In genomic region chr1:230136453-230137327, GRCh38 we compare ENCODE assay signal across 15 cellular contexts.
A peak's percentile ranks its signal among the peaks of the same experiment; 100 is the strongest.
DNase-seq lines count a peak whose midpoint lies in the region; ATAC-seq, FAIRE-seq and TF ChIP-seq lines count a peak whose summit lies in the region.
"Had no signal": no experiment of that assay in that cellular context is flagged by ENCODE, and none has a peak within 500 bp of the region (broad histone marks: within the 10 kb centered on the region; RNA-seq: fewer than 3 reads in every experiment).

No MANE protein-coding gene starts in this region.

- POLR2A ChIA-PET in Caco-2 (lab: Charles Lee) = no interaction called here

- TF ChIP-seq CTCF in Caco-2 (IDR thresholded peaks at IDR 0.05; ENCODE audit: insufficient read depth in 1 of 2, low read depth in 1 of 2, low read length in 1 of 2, severe bottlenecking in 1 of 2, unreplicated experiment in 1 of 2) (no peak), ascending aorta (IDR thresholded peaks at IDR 0.05) (no peak), pancreas (IDR thresholded peaks at IDR 0.05) (no peak)

- no peak for FAIRE-seq in pancreas (lab: Jason Lieb, UNC)

- H3K9me3 ChIP-seq in Caco-2 (no peaks in the 10 kb centered on the region), ascending aorta (no peaks in the 10 kb centered on the region), pancreas (no peaks in the 10 kb centered on the region)
- H3K9me3 ChIP-seq: colonic mucosa, transverse colon had no signal

- ATAC-seq in Right ventricle myocardium superior (ENCODE audit: poor library complexity) = peak; percentile 44
- peak in 3 of 4 donors; percentile 10 to 24 (median 16) for ATAC-seq in pancreas
- no peak for ATAC-seq in GM18907 (IDR thresholded peaks at IDR 0.05; ENCODE audit: unreplicated experiment)
- no peak for ATAC-seq in GM21381 (IDR thresholded peaks at IDR 0.05; ENCODE audit: unreplicated experiment)
- ATAC-seq: esophagus mucosa had no signal

- CTCF ChIA-PET in Caco-2 (lab: Charles Lee) = no interaction called here

- peaks cover 13% of the 10 kb centered on the region; the same call in 1 of the 2 replicates for H3K4me1 ChIP-seq in Caco-2
- H3K4me1 ChIP-seq in ascending aorta = peaks cover 3 to 31% of the 10 kb centered on the region in 2 donors
- H3K4me1 ChIP-seq in pancreas = peaks cover 7 to 53% (median 19%) of the 10 kb centered on the region in 3 donors

- peak overlapping the region; percentile 51 for H3K27ac Mint-ChIP-seq in Caco-2 (ENCODE audit: unreplicated experiment)
- H3K27ac Mint-ChIP-seq: activated naive CD8-positive, alpha-beta T cell had no signal

- no peaks in the 10 kb centered on the region for H3K36me3 Mint-ChIP-seq in Caco-2 (ENCODE audit: insufficient read depth, unreplicated experiment)
- H3K36me3 Mint-ChIP-seq: naive B cell had no signal

- no peaks in the 10 kb centered on the region for H3K27me3 ChIP-seq in Caco-2 (replicated peaks; ENCODE audit: control insufficient read depth, insufficient read depth, low read length)
- no peaks in the 10 kb centered on the region for H3K27me3 ChIP-seq in ascending aorta
- no peaks in the 10 kb centered on the region for H3K27me3 ChIP-seq in pancreas
- H3K27me3 ChIP-seq: colonic mucosa, transverse colon had no signal

- WGBS in pancreas, 2 donors = 49 to 50% methylated on average over 33 of the region's 33 CpGs

- no TSS peak for BruUV-seq in Caco-2 (replicated peaks; lab: Mats Ljungman, UMichigan)

- no peak overlapping the region for H3K4me3 ChIP-seq in Caco-2 (ENCODE audit: low read depth, low read length)
- peak overlapping the region; percentile 23 to 40 for H3K4me3 ChIP-seq in ascending aorta
- H3K4me3 ChIP-seq in pancreas = no peak overlapping the region
- H3K4me3 ChIP-seq: colonic mucosa, transverse colon had no signal

- no peak overlapping the region for H3K4me3 Mint-ChIP-seq in Caco-2 (ENCODE audit: unreplicated experiment)
- H3K4me3 Mint-ChIP-seq: activated naive CD8-positive, alpha-beta T cell; naive B cell had no signal

- H3K27ac ChIP-seq in ascending aorta = peak overlapping the region; percentile 14 to 35
- peak overlapping the region in 1 of 4 donors; percentile 8 for H3K27ac ChIP-seq in pancreas
- H3K27ac ChIP-seq: colonic mucosa, transverse colon had no signal

- H3K9me3 Mint-ChIP-seq in Caco-2 (ENCODE audit: unreplicated experiment) = no peaks in the 10 kb centered on the region
- H3K9me3 Mint-ChIP-seq: naive B cell had no signal

- H3K27me3 Mint-ChIP-seq in Caco-2 (ENCODE audit: insufficient read depth, unreplicated experiment) = no peaks in the 10 kb centered on the region
- H3K27me3 Mint-ChIP-seq: activated naive CD8-positive, alpha-beta T cell; naive B cell had no signal

- DNase-seq in Caco-2 (no peak), ascending aorta (ENCODE audit: low spot score in 2 of 2) (no peak), Right ventricle myocardium superior (no peak), pancreas (no peak), T-helper 1 cell (no peak), NCI-H446 treated with DMSO at 0.1 percent for 48 hours (lab: John Stamatoyannopoulos, UW) (no peak)
- DNase-seq: colonic mucosa, naive B cell, RPMI8226, T-helper 2 cell, transverse colon had no signal

- intact Hi-C loops in Caco-2 (cut with micrococcal nuclease; ENCODE audit: unreplicated experiment) (loop anchor here (2.0 kb wide), 1 partner anchor 22 kb away; no protein-coding TSS in a partner anchor), ascending aorta (cut with DNase I) (loop anchor here (1.0 to 2.0 kb wide), 2 partner anchors 24 to 48 kb away; no protein-coding TSS in a partner anchor), Right ventricle myocardium superior (cut with DNase I) (no loop called here), pancreas (cut with DNase I) (no loop called here)

- peaks cover 34% of the 10 kb centered on the region for H3K4me1 Mint-ChIP-seq in Caco-2 (ENCODE audit: low read depth, unreplicated experiment)

- H3K36me3 ChIP-seq in Caco-2 (ENCODE audit: control insufficient read depth, insufficient read depth, low read length) = no peaks in the 10 kb centered on the region
- H3K36me3 ChIP-seq in ascending aorta = no peaks in the 10 kb centered on the region
- H3K36me3 ChIP-seq in pancreas = no peaks in the 10 kb centered on the region
- H3K36me3 ChIP-seq: colonic mucosa, transverse colon had no signal

Comparison
In these comparisons a context has a peak if more than half of its experiments do, and no peak if none do; other contexts are left out.
1. H3K4me3 ChIP-seq: peak in ascending aorta (2 of 2); none in Caco-2 (single experiment) and pancreas (0 of 4).
2. ATAC-seq: peak in Right ventricle myocardium superior (single experiment) and pancreas (3 of 4); none in GM18907 (single experiment) and GM21381 (single experiment).
3. intact Hi-C loops: an anchor here in Caco-2 (2.0 kb wide) and ascending aorta (1.0 to 2.0 kb wide); none called in Right ventricle myocardium superior and pancreas.